9 cellular contexts compared by ENCODE assay signal in genomic region chr2:216216951-216217903, GRCh38.
DNase-seq lines count a peak whose midpoint lies in the region; ATAC-seq and TF ChIP-seq lines count a peak whose summit lies in the region.
"Had no signal": no experiment of that assay in that cellular context is flagged by ENCODE, and none has a peak within 500 bp of the region (broad histone marks: within the 10 kb centered on the region; RNA-seq: fewer than 3 reads in every experiment).

No MANE protein-coding gene starts in this region.

- H3K9me3 ChIP-seq in suprapubic skin = no peaks in the 10 kb centered on the region

- H3K36me3 ChIP-seq in suprapubic skin = no peaks in the 10 kb centered on the region

- in situ Hi-C loops in ACHN (cut with HindIII; ENCODE audit: low pct_ligation_motif_present, low pct_unique_long_range_greater_than_20kb, low sequenced_read_pairs) = no loop called here

- no peaks in the 10 kb centered on the region for H3K4me1 ChIP-seq in suprapubic skin

- no peaks in the 10 kb centered on the region for H3K27me3 ChIP-seq in suprapubic skin

- TF ChIP-seq POLR2A in suprapubic skin (IDR thresholded peaks at IDR 0.05) = no peak

- peak; percentile 31 for ATAC-seq in GM19043 (IDR thresholded peaks at IDR 0.05; ENCODE audit: low read depth, unreplicated experiment)
- ATAC-seq in HG02840 (IDR thresholded peaks at IDR 0.05; ENCODE audit: low FRiP score, unreplicated experiment) = no peak

- no peak overlapping the region for H3K4me3 ChIP-seq in suprapubic skin

- TF ChIP-seq EP300 in suprapubic skin (IDR thresholded peaks at IDR 0.05) = no peak

- TF ChIP-seq CTCF in suprapubic skin (IDR thresholded peaks at IDR 0.05) = no peak

- DNase-seq in ACHN (peak; percentile 53), SW 1271 (lab: John Stamatoyannopoulos, UW) (peak; percentile 31 to 84), glomerular visceral epithelial cell (ENCODE audit: extremely low spot score) (peak; percentile 43), suprapubic skin (ENCODE audit: low spot score in 2 of 2) (no peak), NCI-H1105 (lab: John Stamatoyannopoulos, UW) (no peak), NCI-H526 (lab: John Stamatoyannopoulos, UW) (no peak)
- DNase-seq: NCI-H1092 treated with DMSO at 0.1 percent for 48 hours had no signal

- 83% methylated on average over 7 of the region's 7 CpGs for WGBS in suprapubic skin

- no peak overlapping the region for H3K27ac ChIP-seq in suprapubic skin

Comparison
In these comparisons a context has a peak if more than half of its experiments do, and no peak if none do; other contexts are left out.
1. DNase-seq: peak in ACHN (single experiment), SW 1271 (2 of 2) and glomerular visceral epithelial cell (single experiment); none in suprapubic skin (0 of 2), NCI-H1105 (single experiment) and NCI-H526 (0 of 2).